Comparison of ENCODE assay signal across 8 cellular contexts in the genomic region with DNA sequence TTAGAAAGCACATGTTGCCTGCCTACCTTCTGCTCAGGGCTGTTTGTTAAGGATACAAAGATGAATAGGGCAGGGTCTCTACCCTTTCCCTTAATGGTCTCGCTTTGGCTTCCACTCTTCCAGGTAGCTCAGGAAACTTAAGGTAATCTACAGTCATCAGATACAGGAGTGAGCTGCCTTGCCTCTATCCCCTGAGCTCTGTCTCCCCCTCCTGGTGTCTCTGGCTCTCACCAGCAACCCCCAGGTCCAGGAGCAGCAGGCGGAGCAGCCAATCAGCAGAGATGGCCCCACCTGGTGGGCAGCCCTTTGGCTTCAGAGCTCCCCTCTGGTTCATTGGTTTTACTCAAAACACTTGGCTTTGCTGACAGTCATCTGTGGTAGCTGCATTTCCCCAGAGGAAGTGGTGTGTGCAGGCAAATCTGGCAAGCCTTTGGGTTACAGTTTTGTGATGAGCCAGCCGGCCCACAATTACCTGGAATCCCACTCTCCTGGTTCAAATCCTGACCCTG. TPM values are rescaled to one million over a fixed set of nuclear protein-coding genes. Genes with fewer than 3 reads are reported as not detected.
DNase-seq lines count a peak whose midpoint lies in the region; ATAC-seq and TF ChIP-seq lines count a peak whose summit lies in the region.

No MANE protein-coding gene starts in this region.

- no peaks in the 10 kb centered on the region for H3K9me3 ChIP-seq in SU-DHL-6 (ENCODE audit: insufficient read depth, low read length)

- peak overlapping the region; percentile 9 for H3K4me2 ChIP-seq in SU-DHL-6 (ENCODE audit: low read depth, low read length, poor library complexity, severe bottlenecking)

- peak; percentile 98 for ATAC-seq in HG02642 (IDR thresholded peaks at IDR 0.05; ENCODE audit: poor library complexity, unreplicated experiment)
- ATAC-seq in activated naive CD4-positive, alpha-beta T cell treated with anti-CD3 and anti-CD28 coated beads, Interleukin-2, amount 50 U/mL, for 72 hours = peak; percentile 91 to 97

- DNase-seq in NCI-H1092 treated with DMSO at 0.1 percent for 48 hours (lab: John Stamatoyannopoulos, UW) (peak; percentile 70), cardiac septum (ENCODE audit: low spot score) (peak; percentile 91), putamen (ENCODE audit: low spot score) (peak; percentile 70), cortex of kidney (lab: John Stamatoyannopoulos, UW) (no peak)
- DNase-seq in activated naive CD4-positive, alpha-beta T cell treated with anti-CD3 and anti-CD28 coated beads, Interleukin-2, amount 50 U/mL, for 72 hours (ENCODE audit: low spot score in 2 of 2) = peak; percentile 79 to 81

- no peaks in the 10 kb centered on the region for H3K36me3 Mint-ChIP-seq in activated naive CD4-positive, alpha-beta T cell treated with anti-CD3 and anti-CD28 coated beads, Interleukin-2, amount 50 U/mL, for 72 hours

- peak; percentile 89 for TF ChIP-seq CTCF in GM12875 (IDR thresholded peaks at IDR 0.05; ENCODE audit: borderline replicate concordance, insufficient read depth, low read depth, low read length)
- TF ChIP-seq CTCF in SU-DHL-6 (IDR thresholded peaks at IDR 0.05; ENCODE audit: insufficient read depth, low read length, poor library complexity, severe bottlenecking) = peak; percentile 97

- no peaks in the 10 kb centered on the region for H3K36me3 ChIP-seq in SU-DHL-6 (ENCODE audit: low read length)

- H2AFZ ChIP-seq in SU-DHL-6 (ENCODE audit: low read depth, low read length, severe bottlenecking) = no peak overlapping the region

- no peaks in the 10 kb centered on the region for H4K20me1 ChIP-seq in SU-DHL-6 (ENCODE audit: low read depth, low read length)

- H3K4me3 ChIP-seq in GM12875 (ENCODE audit: low read depth, low read length) (no peak overlapping the region), SU-DHL-6 (ENCODE audit: insufficient read depth, low read length, poor library complexity, severe bottlenecking) (no peak overlapping the region)

- H3K79me2 ChIP-seq in SU-DHL-6 (ENCODE audit: insufficient read depth, low read length) = no peaks in the 10 kb centered on the region

- no peaks in the 10 kb centered on the region for H3K9me3 Mint-ChIP-seq in activated naive CD4-positive, alpha-beta T cell treated with anti-CD3 and anti-CD28 coated beads, Interleukin-2, amount 50 U/mL, for 72 hours

- no peaks in the 10 kb centered on the region for H3K9me2 ChIP-seq in SU-DHL-6 (replicated peaks; ENCODE audit: insufficient read depth, low read length)

- H3K9ac ChIP-seq in SU-DHL-6 (ENCODE audit: low read length) = no peak overlapping the region

- no peak overlapping the region for H3K27ac ChIP-seq in SU-DHL-6 (ENCODE audit: low read depth, low read length)

- intact Hi-C loops in cardiac septum (cut with DNase I) = loop anchor here (1.0 to 5.0 kb wide), 4 partner anchors 80 to 181 kb away; a partner anchor contains a TSS

- H3F3A ChIP-seq in SU-DHL-6 (ENCODE audit: insufficient read depth) = no peaks in the 10 kb centered on the region

- H3K27me3 ChIP-seq in SU-DHL-6 (ENCODE audit: low read length) = no peaks in the 10 kb centered on the region

- peak overlapping the region; percentile 23 to 55 for H3K27ac Mint-ChIP-seq in activated naive CD4-positive, alpha-beta T cell treated with anti-CD3 and anti-CD28 coated beads, Interleukin-2, amount 50 U/mL, for 72 hours

RNA-seq across cellular contexts. Expression of a gene that starts 8.5 kb away (rescaled TPM):
- under 1 TPM; 0.23 to 0.25 TPM for total RNA-seq in activated naive CD4-positive, alpha-beta T cell treated with anti-CD3 and anti-CD28 coated beads, Interleukin-2, amount 50 U/mL, for 72 hours
- 1.3 TPM for total RNA-seq in cardiac septum

RNA-seq across cellular contexts. Expression of a gene that starts 41.2 kb away (rescaled TPM):
- total RNA-seq in activated naive CD4-positive, alpha-beta T cell treated with anti-CD3 and anti-CD28 coated beads, Interleukin-2, amount 50 U/mL, for 72 hours = under 1 TPM; 0.36 to 0.53 TPM
- not detected for total RNA-seq in cardiac septum
